In genomic region chr1:99858285-99858684, GRCh38 we compare ENCODE assay signal across 18 cellular contexts. TPM values are rescaled to one million over a fixed set of nuclear protein-coding genes. Genes with fewer than 3 reads are reported as not detected.
DNase-seq lines count a peak whose midpoint lies in the region; ATAC-seq, FAIRE-seq and TF ChIP-seq lines count a peak whose summit lies in the region.
"Had no signal": no experiment of that assay in that cellular context is flagged by ENCODE, and none has a peak within 500 bp of the region (broad histone marks: within the 10 kb centered on the region; RNA-seq: fewer than 3 reads in every experiment).

No MANE protein-coding gene starts in this region.

- H3K27me3 ChIP-seq in right lobe of liver (no peaks in the 10 kb centered on the region), HepG2 (ENCODE audit: control insufficient read depth in 1 of 2, insufficient read depth in 2 of 2, low read length in 2 of 2) (no peaks in the 10 kb centered on the region), gastrocnemius medialis (no peaks in the 10 kb centered on the region)

- H3K9me3 ChIP-seq in right lobe of liver: no peaks in the 10 kb centered on the region
- no peaks in the 10 kb centered on the region for H3K9me3 ChIP-seq in HepG2 (ENCODE audit: low read length)
- H3K9me3 ChIP-seq in gastrocnemius medialis: no peaks in the 10 kb centered on the region
- H3K9me3 ChIP-seq: A549, Caco-2 had no signal

- peaks cover 0 to 22% (median 6%) of the 10 kb centered on the region in 4 donors for H3K4me1 ChIP-seq in right lobe of liver
- H3K4me1 ChIP-seq in HepG2 (ENCODE audit: insufficient read depth, low read length): no peaks in the 10 kb centered on the region
- peaks cover 22 to 35% of the 10 kb centered on the region in 2 donors for H3K4me1 ChIP-seq in gastrocnemius medialis
- H3K4me1 ChIP-seq: A549, Caco-2 had no signal

- intact Hi-C loops in right lobe of liver (cut with DNase I) (no loop called here), HepG2 (cut with micrococcal nuclease; ENCODE audit: unreplicated experiment) (no loop called here), gastrocnemius medialis (cut with DNase I; ENCODE audit: low total_unique reads) (no loop called here)

- no peak overlapping the region for H3K9ac ChIP-seq in HepG2 (ENCODE audit: insufficient read depth, low read depth, low read length)

- in situ Hi-C loops in HepG2 (cut with HindIII; ENCODE audit: extremely low pct_ligation_motif_present, low pct_unique_long_range_greater_than_20kb) (no loop called here), gastrocnemius medialis (cut with MboI; ENCODE audit: low sequenced_read_pairs in 4 of 4) (loop anchor here in 1 of 4 donors (5.0 kb wide), 1 partner anchor 46 kb away; no protein-coding TSS in a partner anchor)

- H3K36me3 ChIP-seq in right lobe of liver (peaks cover 0 to 24% (median 1%) of the 10 kb centered on the region in 4 donors), HepG2 (replicated peaks in 1 of 2; ENCODE audit: control insufficient read depth in 1 of 2, insufficient read depth in 2 of 2, low read length in 2 of 2) (peaks cover 2 to 17% of the 10 kb centered on the region in 2 experiments), gastrocnemius medialis (peaks cover 0 to 34% of the 10 kb centered on the region in 2 donors)

- H3K27ac ChIP-seq in right lobe of liver (peak overlapping the region in 2 of 3 donors; percentile 56), HepG2 (ENCODE audit: extremely low read length, insufficient read depth, low read length) (no peak overlapping the region), gastrocnemius medialis (peak overlapping the region; percentile 46 to 94 (median 62))
- H3K27ac ChIP-seq: 22Rv1, A549, C4-2B had no signal

- no peak for TF ChIP-seq POLR2A in right lobe of liver (IDR thresholded peaks at IDR 0.05)
- no peak for TF ChIP-seq POLR2A in HepG2 (IDR thresholded peaks at IDR 0.05; ENCODE audit: insufficient read depth in 1 of 2, low read depth in 2 of 2, low read length in 2 of 2)
- no peak for TF ChIP-seq POLR2A in gastrocnemius medialis (IDR thresholded peaks at IDR 0.05)

- no peaks in the 10 kb centered on the region for H3K79me2 ChIP-seq in HepG2 (ENCODE audit: insufficient read depth, low read length)

- no peak for FAIRE-seq in HepG2 (lab: Jason Lieb, UNC)
- FAIRE-seq: A549, GM12891, H54 had no signal

- CTCF ChIA-PET in HepG2 (lab: Yijun Ruan, JAX; ENCODE audit: low intra/inter-chr PET ratio, low total read pairs): no interaction called here

- no peaks in the 10 kb centered on the region for H4K20me1 ChIP-seq in HepG2 (ENCODE audit: insufficient read depth, low read length)

- no peak overlapping the region for H3K4me3 ChIP-seq in right lobe of liver
- no peak overlapping the region for H3K4me3 ChIP-seq in HepG2 (replicated peaks in 1 of 3; ENCODE audit: insufficient read depth in 1 of 3, low read depth in 2 of 3, low read length in 3 of 3)
- H3K4me3 ChIP-seq in gastrocnemius medialis: no peak overlapping the region
- H3K4me3 ChIP-seq: A549, GM23338 had no signal

- no peak overlapping the region for H3K4me2 ChIP-seq in HepG2 (ENCODE audit: low read depth, low read length)
- H3K4me2 ChIP-seq: A549, GM23338 had no signal

- BruUV-seq in HepG2 (replicated peaks; lab: Mats Ljungman, UMichigan): no TSS peak

- ATAC-seq in right lobe of liver: peak in 3 of 4 donors; percentile 21 to 54 (median 53)
- ATAC-seq in HepG2: no peak
- ATAC-seq in esophagus mucosa: peak; percentile 65
- no peak for ATAC-seq in gastrocnemius medialis
- no peak for ATAC-seq in GM19397 (IDR thresholded peaks at IDR 0.05; ENCODE audit: unreplicated experiment)
- ATAC-seq: A549, GM23338 had no signal

- TF ChIP-seq RAD21 in HepG2 (CRISPR knock-in tag; IDR thresholded peaks at IDR 0.05): no peak

- DNase-seq in NCI-H1105 treated with DMSO at 0.1 percent for 48 hours (lab: John Stamatoyannopoulos, UW): peak; percentile 20
- DNase-seq in NCI-H1105 (lab: John Stamatoyannopoulos, UW): no peak
- no peak for DNase-seq in right lobe of liver
- no peak for DNase-seq in HepG2 (ENCODE audit: low spot score)
- DNase-seq in gastrocnemius medialis: no peak
- no peak for DNase-seq in hepatic stellate cell (ENCODE audit: low spot score)
- DNase-seq: AML-193; Caco-2; CD4-positive, alpha-beta T cell; HCEC 1CT had no signal

- TF ChIP-seq EP300 in HepG2 (IDR thresholded peaks at IDR 0.05; ENCODE audit: low read depth in 2 of 2, low read length in 2 of 2) (no peak), HepG2 (CRISPR knock-in tag; IDR thresholded peaks at IDR 0.05; ENCODE audit: borderline replicate concordance) (no peak)

- POLR2A ChIA-PET in HepG2 (lab: Yijun Ruan, JAX): no interaction called here

- no peak for TF ChIP-seq CTCF in right lobe of liver (IDR thresholded peaks at IDR 0.05)
- no peak for TF ChIP-seq CTCF in HepG2 (CRISPR knock-in tag; IDR thresholded peaks at IDR 0.05)
- TF ChIP-seq CTCF in gastrocnemius medialis (IDR thresholded peaks at IDR 0.05 in 4 of 5, conservative IDR thresholded peaks at IDR 0.05 in 1 of 5): no peak

- WGBS in right lobe of liver (ENCODE audit: insufficient coverage, low coverage, low lambda C conversion rate, missing lambda C conversion rate): 66% methylated on average over 2 of the region's 2 CpGs
- WGBS in HepG2 (ENCODE audit: low lambda C conversion rate): 97% methylated on average over 2 of the region's 2 CpGs

- no peak overlapping the region for H2AFZ ChIP-seq in HepG2 (ENCODE audit: low read length)
- H2AFZ ChIP-seq: GM23338 had no signal

TF ChIP-seq in HepG2, 621 proteins besides CTCF, POLR2A, EP300 and RAD21 (continues in another document):
- no peak for TF ChIP-seq ZNF451 (CRISPR knock-in tag; IDR thresholded peaks at IDR 0.05)
- TF ChIP-seq KMT2A (CRISPR knock-in tag; IDR thresholded peaks at IDR 0.05): no peak
- no peak for TF ChIP-seq NFRKB (IDR thresholded peaks at IDR 0.05)
- no peak for TF ChIP-seq U2AF1 (optimal IDR thresholded peaks at IDR 0.05; ENCODE audit: low read depth, low read length)
- TF ChIP-seq LRRFIP1 (CRISPR knock-in tag; conservative IDR thresholded peaks at IDR 0.05): no peak
- no peak for TF ChIP-seq RCOR2 (CRISPR knock-in tag; IDR thresholded peaks at IDR 0.05)
- no peak for TF ChIP-seq NBN (conservative IDR thresholded peaks at IDR 0.05)
- TF ChIP-seq ZNF282 (IDR thresholded peaks at IDR 0.05; ENCODE audit: partially characterized antibody): no peak

RNA-seq across cellular contexts. Expression of gene AGL, which starts 8.1 kb away (rescaled TPM):
- total RNA-seq in right lobe of liver (10 to 100 TPM; 22.5 to 46.5 (median 33.5) TPM), HepG2 (2016; rRNA removed; fragmentation: Illumina TruSeq; extraction: Trizol) (13.1 and 28.0 TPM in 2 replicates), esophagus mucosa (17.4 TPM), gastrocnemius medialis (100 to 1,000 TPM in 2 of 4 donors, 10 to 100 TPM in 2; 49.3 to 143 (median 103) TPM)
- 1.1 and 1.9 TPM in 2 replicates for total RNA-seq in HepG2 (2016; cell fraction: cytosol; rRNA removed; fragmentation: Illumina TruSeq; extraction: Trizol; ENCODE audit: low read depth)
- total RNA-seq in HepG2 (2016; cell fraction: insoluble cytoplasmic fraction; rRNA removed; fragmentation: Illumina TruSeq; extraction: Trizol): 12.5 and 27.4 TPM in 2 replicates
- total RNA-seq in HepG2 (2016; cell fraction: membrane; rRNA removed; fragmentation: Illumina TruSeq; extraction: Trizol): 4.2 and 4.7 TPM in 2 replicates
- 15.4 and 17.3 TPM in 2 replicates for total RNA-seq in HepG2 (2016; cell fraction: nucleus; rRNA removed; fragmentation: Illumina TruSeq; extraction: Trizol)
- 3.9 and 4.3 TPM in 2 replicates for polyA plus RNA-seq in HepG2 (2011; rRNA removed)
- 1.2 and 2.1 TPM in 2 replicates for polyA plus RNA-seq in HepG2 (2011; cell fraction: cytosol; rRNA removed)
- 6.2 and 7.1 TPM in 2 replicates for polyA plus RNA-seq in HepG2 (2011; cell fraction: nucleus; rRNA removed)
- 7.7 and 9.8 TPM in 2 replicates for polyA plus RNA-seq in HepG2 (2012)
- polyA plus RNA-seq in HepG2 (2016; cell fraction: cytosol; fragmentation: Illumina TruSeq; extraction: Trizol; ENCODE audit: low read depth): 0.58 and 0.61 TPM in 2 replicates
- polyA plus RNA-seq in HepG2 (2016; cell fraction: insoluble cytoplasmic fraction; fragmentation: Illumina TruSeq; extraction: Trizol; ENCODE audit: low read depth): 13.4 and 15.7 TPM in 2 replicates
- 1.3 and 1.5 TPM in 2 replicates for polyA plus RNA-seq in HepG2 (2016; cell fraction: membrane; fragmentation: Illumina TruSeq; extraction: Trizol; ENCODE audit: low read depth)
- polyA plus RNA-seq in HepG2 (2016; cell fraction: nucleus; fragmentation: Illumina TruSeq; extraction: Trizol; ENCODE audit: insufficient read depth, low read depth): 17.2 and 17.6 TPM in 2 replicates
- polyA minus RNA-seq in HepG2 (2011; rRNA and poly(A)+ RNA removed; ENCODE audit: low replicate concordance): 5.1 and 7.4 TPM in 2 replicates
- polyA minus RNA-seq in HepG2 (2011; cell fraction: cytosol; rRNA and poly(A)+ RNA removed): 8.9 TPM in 2 replicates
- polyA minus RNA-seq in HepG2 (2011; cell fraction: nucleus; rRNA and poly(A)+ RNA removed): 19.3 and 22.3 TPM in 2 replicates

Comparison
In these comparisons a context has a peak if more than half of its experiments do, and no peak if none do; other contexts are left out.
1. ATAC-seq: peak in right lobe of liver (3 of 4) and esophagus mucosa (single experiment); none in HepG2 (single experiment), gastrocnemius medialis (0 of 2) and GM19397 (single experiment).